In genomic region chr1:168390261-168390660, GRCh38 we compare ENCODE assay signal across 29 cellular contexts.
"Had no signal": no experiment of that assay in that cellular context is flagged by ENCODE, and none has a peak within 500 bp of the region (broad histone marks: within the 10 kb centered on the region; RNA-seq: fewer than 3 reads in every experiment).

No MANE protein-coding gene starts in this region.

- H3K36me3 ChIP-seq: colonic mucosa, esophagus squamous epithelium, heart right ventricle, prostate gland, right atrium auricular region, suprapubic skin, vagina had no signal

- H3K4me3 ChIP-seq: colonic mucosa, esophagus squamous epithelium, heart right ventricle, prostate gland, right atrium auricular region, smooth muscle cell, suprapubic skin, vagina had no signal

- ATAC-seq: heart right ventricle; left ventricle myocardium superior; naive thymus-derived CD8-positive, alpha-beta T cell; sciatic nerve; stimulated activated naive CD8-positive, alpha-beta T cell treated with anti-CD3 and anti-CD28 coated beads, Interleukin-15, amount 100 ng/mL, for 72 hours had no signal

- DNase-seq: colonic mucosa; effector CD8-positive, alpha-beta T cell; erythroblast; esophagus squamous epithelium; foreskin melanocyte; glutamatergic neuron; heart right ventricle; hippocampal formation; left ventricle myocardium superior; mesendoderm; midbrain; naive thymus-derived CD8-positive, alpha-beta T cell; nephron progenitor cell; nucleus accumbens; stimulated activated CD4-positive, alpha-beta T cell treated with anti-CD3 and anti-CD28 coated beads, Interleukin-12 subunit alpha, Interleukin-12 subunit beta, amount 100 ng/mL, for 4 hours; stimulated activated CD4-positive, alpha-beta T cell treated with anti-CD3 and anti-CD28 coated beads, Interleukin-1b, Interleukin-23, amount 100 ng/mL, for 48 hours; stimulated activated CD4-positive, alpha-beta T cell treated with anti-CD3 and anti-CD28 coated beads, Interleukin-4, amount 100 ng/mL, for 1 hour; stimulated activated CD8-positive, alpha-beta memory T cell treated with anti-CD3 and anti-CD28 coated beads, Interleukin-4, amount 100 ng/mL, for 48 hours; stimulated activated naive CD4-positive, alpha-beta T cell; stimulated activated naive CD8-positive, alpha-beta T cell treated with anti-CD3 and anti-CD28 coated beads, Interleukin-15, amount 100 ng/mL, for 72 hours; trophoblast cell had no signal

- H3K27ac ChIP-seq: colonic mucosa, esophagus squamous epithelium, heart right ventricle, prostate gland, right atrium auricular region, suprapubic skin, vagina had no signal

- H3K27me3 ChIP-seq: colonic mucosa, right atrium auricular region, vagina had no signal

- H3K4me2 ChIP-seq: smooth muscle cell had no signal

- H3K4me1 ChIP-seq: colonic mucosa had no signal

- H3K9me3 ChIP-seq: colonic mucosa, esophagus squamous epithelium, heart right ventricle, prostate gland, right atrium auricular region, suprapubic skin, vagina had no signal

- FAIRE-seq: endothelial cell of umbilical vein, keratinocyte had no signal
